Comparison of ENCODE assay signal across 7 cellular contexts in genomic region chr7:65373608-65374351, GRCh38.
DNase-seq lines count a peak whose midpoint lies in the region; ATAC-seq and TF ChIP-seq lines count a peak whose summit lies in the region.

Gene ZNF92, plus strand, starts transcription at chr7:65373855. Its CDS starts 143 bp downstream, at chr7:65373998.

- H3K4me3 ChIP-seq in astrocyte of the spinal cord (ENCODE audit: low read depth, low read length): peak within 1 kb of the TSS; percentile 95

- DNase-seq in NCI-H2081 (lab: John Stamatoyannopoulos, UW) (peak; percentile 99), T1000 (lab: John Stamatoyannopoulos, UW) (peak; percentile 74), astrocyte of the spinal cord (ENCODE audit: low read depth, low spot score) (peak; percentile 94), hippocampal formation (lab: John Stamatoyannopoulos, UW) (peak; percentile 94 to 97), retina (peak; percentile 98)

- in situ Hi-C loops in astrocyte of the spinal cord (cut with HindIII; ENCODE audit: low sequenced_read_pairs): no loop called here

- peak; percentile 99 for ATAC-seq in GM18508 (IDR thresholded peaks at IDR 0.05; ENCODE audit: insufficient read depth, unreplicated experiment)
- peak; percentile 99 for ATAC-seq in HG03025 (IDR thresholded peaks at IDR 0.05; ENCODE audit: low FRiP score, unreplicated experiment)

- no peak for TF ChIP-seq CTCF in astrocyte of the spinal cord (IDR thresholded peaks at IDR 0.05; ENCODE audit: low read depth, low read length)

Comparison
In these comparisons a context has a peak if more than half of its experiments do, and no peak if none do; other contexts are left out.
1. Peak in every context shown above with its lines: DNase-seq, ATAC-seq and H3K4me3 ChIP-seq.